In the genomic region with DNA sequence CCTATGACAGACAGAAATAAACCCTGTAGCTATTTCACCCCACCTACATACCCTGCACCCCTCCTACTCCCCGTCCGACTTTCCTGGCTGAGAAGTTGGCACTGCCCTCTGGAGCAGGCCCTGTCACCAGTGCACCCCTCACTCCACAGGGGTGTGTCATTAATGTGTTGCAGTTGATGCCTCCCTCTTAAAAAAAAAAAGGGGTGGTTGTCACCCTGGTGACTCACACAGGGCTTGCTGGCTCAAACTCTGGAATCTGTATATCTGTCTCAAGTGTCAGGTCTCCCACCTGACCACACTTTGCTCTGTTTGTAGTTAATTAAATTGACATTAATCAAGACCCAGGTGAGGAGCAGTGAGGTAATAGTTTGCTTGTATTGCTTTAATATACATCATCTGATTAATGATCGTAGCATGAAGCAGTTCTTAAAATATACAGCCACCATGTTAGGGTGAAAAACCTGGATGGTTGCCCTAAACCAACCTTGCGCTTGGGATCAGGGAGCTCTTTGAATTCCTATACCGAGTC, we compare ENCODE assay signal across 9 cellular contexts. TPM values are rescaled to one million over a fixed set of nuclear protein-coding genes. Genes with fewer than 3 reads are reported as not detected.
DNase-seq lines count a peak whose midpoint lies in the region; ATAC-seq and FAIRE-seq lines count a peak whose summit lies in the region.
"Had no signal": no experiment of that assay in that cellular context is flagged by ENCODE, and none has a peak within 500 bp of the region (broad histone marks: within the 10 kb centered on the region; RNA-seq: fewer than 3 reads in every experiment).

No MANE protein-coding gene starts in this region.

- H3K9ac ChIP-seq in subcutaneous abdominal adipose tissue (ENCODE audit: low read length in 5 of 5): peak overlapping the region in 2 of 5 donors; percentile 8 to 41

- no peak overlapping the region for H3K4me3 ChIP-seq in subcutaneous abdominal adipose tissue (ENCODE audit: low read depth in 1 of 5, low read length in 5 of 5)

- H3K4me3 Mint-ChIP-seq in activated T-cell treated with anti-CD3 and anti-CD28 coated beads, Interleukin-2, amount 50 U/mL, for 4 hours: peak overlapping the region; percentile 25

- peak; percentile 20 for DNase-seq in activated T-cell treated with anti-CD3 and anti-CD28 coated beads, Interleukin-2, amount 50 U/mL, for 4 hours
- no peak for DNase-seq in activated T-cell treated with anti-CD3 and anti-CD28 coated beads, Interleukin-2, amount 50 U/mL, for 1 hour
- DNase-seq in RCC 7860 (ENCODE audit: low spot score) (peak; percentile 14), fibroblast of gingiva (ENCODE audit: low read depth) (peak; percentile 11), COLO668 (lab: John Stamatoyannopoulos, UW; ENCODE audit: unreplicated experiment) (no peak), sciatic nerve (ENCODE audit: low spot score) (no peak)
- DNase-seq: foreskin melanocyte had no signal

- peak in 1 of 2 donors; percentile 10 for ATAC-seq in activated T-cell treated with anti-CD3 and anti-CD28 coated beads, Interleukin-2, amount 50 U/mL, for 4 hours
- ATAC-seq in sciatic nerve (no peak), GM21447 (IDR thresholded peaks at IDR 0.05; ENCODE audit: unreplicated experiment) (no peak)

- intact Hi-C loops in sciatic nerve (cut with DNase I): loop anchor here (10.0 kb wide), 1 partner anchor 61 kb away; no protein-coding TSS in a partner anchor

- FAIRE-seq in RCC 7860 (lab: Jason Lieb, UNC): no peak

- H3K9me3 Mint-ChIP-seq in activated T-cell treated with anti-CD3 and anti-CD28 coated beads, Interleukin-2, amount 50 U/mL, for 4 hours: no peaks in the 10 kb centered on the region

- H3K4me1 Mint-ChIP-seq in activated T-cell treated with anti-CD3 and anti-CD28 coated beads, Interleukin-2, amount 50 U/mL, for 4 hours (ENCODE audit: low read depth): peaks cover 54% of the 10 kb centered on the region

- H3K27ac ChIP-seq in subcutaneous abdominal adipose tissue (ENCODE audit: low read depth, low read length): peak overlapping the region; percentile 96

- peaks cover 0 to 4% (median 0%) of the 10 kb centered on the region in 5 donors for H3K27me3 ChIP-seq in subcutaneous abdominal adipose tissue (ENCODE audit: control insufficient read depth in 5 of 5, insufficient read depth in 4 of 5, low read length in 5 of 5)

- peaks cover 17 to 53% (median 40%) of the 10 kb centered on the region in 5 donors for H3K4me1 ChIP-seq in subcutaneous abdominal adipose tissue (ENCODE audit: control insufficient read depth in 5 of 5, insufficient read depth in 5 of 5, low read length in 5 of 5)

- H3K36me3 ChIP-seq in subcutaneous abdominal adipose tissue (ENCODE audit: control insufficient read depth in 5 of 5, insufficient read depth in 5 of 5, low read length in 5 of 5): no peaks in the 10 kb centered on the region

- no peaks in the 10 kb centered on the region for H3K9me3 ChIP-seq in subcutaneous abdominal adipose tissue (ENCODE audit: control insufficient read depth in 5 of 5, low read length in 5 of 5)

- H3K36me3 Mint-ChIP-seq in activated T-cell treated with anti-CD3 and anti-CD28 coated beads, Interleukin-2, amount 50 U/mL, for 4 hours (ENCODE audit: insufficient read depth): no peaks in the 10 kb centered on the region

- no peaks in the 10 kb centered on the region for H3K27me3 Mint-ChIP-seq in activated T-cell treated with anti-CD3 and anti-CD28 coated beads, Interleukin-2, amount 50 U/mL, for 4 hours (ENCODE audit: low read depth)

RNA-seq across cellular contexts. Expression of a gene that starts 2.0 kb away (rescaled TPM):
- 100 to 1,000 TPM; 187 to 240 (median 205) TPM for total RNA-seq in activated T-cell treated with anti-CD3 and anti-CD28 coated beads, Interleukin-2, amount 50 U/mL, for 4 hours
- total RNA-seq in sciatic nerve: 57.7 TPM

Comparison
In these comparisons a context has a peak if more than half of its experiments do, and no peak if none do; other contexts are left out.
1. DNase-seq: peak in activated T-cell treated with anti-CD3 and anti-CD28 coated beads, Interleukin-2, amount 50 U/mL, for 4 hours (single experiment), RCC 7860 (single experiment) and fibroblast of gingiva (single experiment); none in activated T-cell treated with anti-CD3 and anti-CD28 coated beads, Interleukin-2, amount 50 U/mL, for 1 hour (single experiment), COLO668 (single experiment) and sciatic nerve (single experiment).